Comparison of ENCODE assay signal across 19 cellular contexts in the genomic region with DNA sequence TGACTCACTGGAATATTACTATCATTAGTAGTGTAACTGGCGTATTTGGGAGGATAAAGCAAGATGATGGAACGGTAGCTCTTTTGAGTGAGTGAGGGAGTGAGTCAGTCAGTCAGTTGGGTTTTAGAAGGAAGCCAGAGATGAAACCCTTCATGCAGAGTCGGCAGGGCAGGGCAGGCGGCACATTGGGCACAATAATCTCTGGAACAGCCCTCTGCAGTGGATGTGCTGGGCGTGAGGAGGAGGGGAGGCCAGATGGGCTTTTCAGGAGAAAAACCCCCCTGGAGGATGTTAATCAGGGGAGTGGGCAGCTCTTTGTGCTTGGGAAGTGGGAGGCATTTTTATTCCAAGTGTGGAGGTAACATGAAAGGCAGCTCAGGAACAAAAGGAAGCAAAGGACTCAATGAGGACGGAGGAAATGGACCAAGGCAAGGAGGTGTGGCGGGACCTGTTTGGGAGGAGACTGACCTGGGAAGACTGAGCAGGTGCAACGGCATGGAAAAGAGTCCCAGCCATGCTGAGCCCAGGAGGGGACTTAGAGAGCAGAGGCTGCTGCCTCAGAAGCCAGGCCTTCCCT.
A peak's percentile ranks its signal among the peaks of the same experiment; 100 is the strongest.
DNase-seq lines count a peak whose midpoint lies in the region; ATAC-seq and TF ChIP-seq lines count a peak whose summit lies in the region.
"Had no signal": no experiment of that assay in that cellular context is flagged by ENCODE, and none has a peak within 500 bp of the region (broad histone marks: within the 10 kb centered on the region; RNA-seq: fewer than 3 reads in every experiment).

No MANE protein-coding gene starts in this region.

- intact Hi-C loops in activated naive CD4-positive, alpha-beta T cell treated with anti-CD3 and anti-CD28 coated beads for 36 hours (cut with micrococcal nuclease), result no loop called here
- intact Hi-C loops in sciatic nerve (cut with DNase I), result no loop called here

- H3K27ac Mint-ChIP-seq in GM23338, result peak overlapping the region; percentile 89
- H3K27ac Mint-ChIP-seq in neural crest cell (ENCODE audit: unreplicated experiment), result peak overlapping the region; percentile 1
- no peak overlapping the region for H3K27ac Mint-ChIP-seq in activated naive CD4-positive, alpha-beta T cell treated with anti-CD3 and anti-CD28 coated beads for 36 hours
- H3K27ac Mint-ChIP-seq: activated naive CD8-positive, alpha-beta T cell; T-helper 2 cell treated with Interferon-gamma antibody and Interleukin-4, amounts not matched to agents 5 μg/mL and 100 μg/mL, for 36 hours had no signal

- peaks cover 42% of the 10 kb centered on the region for H3K4me1 ChIP-seq in GM23338 (ENCODE audit: insufficient read depth)
- H3K4me1 ChIP-seq: parathyroid adenoma had no signal

- H3K36me3 ChIP-seq in GM23338 (ENCODE audit: insufficient read depth), result no peaks in the 10 kb centered on the region
- H3K36me3 ChIP-seq: heart right ventricle, left lung had no signal

- H3K27me3 Mint-ChIP-seq in GM23338 (ENCODE audit: insufficient read depth, low read depth, poor library complexity) (peaks cover 11% of the 10 kb centered on the region), neural crest cell (ENCODE audit: low read depth) (peaks cover 10% of the 10 kb centered on the region)
- H3K27me3 Mint-ChIP-seq in activated naive CD4-positive, alpha-beta T cell treated with anti-CD3 and anti-CD28 coated beads for 36 hours (ENCODE audit: low read depth), result peaks cover 3% of the 10 kb centered on the region
- H3K27me3 Mint-ChIP-seq: activated naive CD8-positive, alpha-beta T cell had no signal

- ATAC-seq in GM23338 (peak; percentile 96), sciatic nerve (no peak), HG03432 (IDR thresholded peaks at IDR 0.05; ENCODE audit: unreplicated experiment) (no peak)
- ATAC-seq: body of pancreas, heart right ventricle, left lung had no signal

- no peaks in the 10 kb centered on the region for H3K27me3 ChIP-seq in GM23338 (ENCODE audit: insufficient read depth)
- H3K27me3 ChIP-seq: body of pancreas, heart right ventricle, left lung had no signal

- peak overlapping the region; percentile 94 for H3K27ac ChIP-seq in GM23338 (ENCODE audit: low read depth)
- H3K27ac ChIP-seq: body of pancreas, heart right ventricle, left lung, parathyroid adenoma, skin epidermis had no signal

- CTCF ChIA-PET in activated naive CD4-positive, alpha-beta T cell treated with anti-CD3 and anti-CD28 coated beads for 36 hours (lab: Charles Lee), result no interaction called here

- peaks cover 57% of the 10 kb centered on the region for H3K4me1 Mint-ChIP-seq in GM23338
- H3K4me1 Mint-ChIP-seq in neural crest cell, result peaks cover 21% of the 10 kb centered on the region
- H3K4me1 Mint-ChIP-seq in activated naive CD4-positive, alpha-beta T cell treated with anti-CD3 and anti-CD28 coated beads for 36 hours (ENCODE audit: low read depth), result peaks cover 19% of the 10 kb centered on the region

- TF ChIP-seq CTCF in GM23338 (conservative IDR thresholded peaks at IDR 0.05; ENCODE audit: low read depth in 2 of 2), result no peak
- no peak for TF ChIP-seq CTCF in epithelial cell of esophagus (IDR thresholded peaks at IDR 0.05; ENCODE audit: insufficient read depth, low read depth, low read length, missing control alignments)
- TF ChIP-seq CTCF in neural crest cell (conservative IDR thresholded peaks at IDR 0.05), result no peak

- DNase-seq in GM23338 (ENCODE audit: low spot score) (peak; percentile 97), NCI-H226 (peak; percentile 51), epithelial cell of esophagus (ENCODE audit: low read depth) (peak; percentile 62), neural crest cell (ENCODE audit: low read depth, low spot score) (no peak), sciatic nerve (ENCODE audit: low spot score) (no peak)
- no peak for DNase-seq in activated naive CD4-positive, alpha-beta T cell treated with anti-CD3 and anti-CD28 coated beads for 36 hours
- no peak for DNase-seq in stimulated activated CD4-positive, alpha-beta T cell treated with anti-CD3 and anti-CD28 coated beads, Interleukin-2, amount 100 ng/mL, for 48 hours
- DNase-seq: activated T-cell treated with anti-CD3 and anti-CD28 coated beads for 4 hours; body of pancreas; cortex of kidney; heart right ventricle; left lung; SIG-M5; stimulated activated CD4-positive, alpha-beta T cell treated with anti-CD3 and anti-CD28 coated beads, Interleukin-4, amount 100 ng/mL, for 4 hours had no signal

- H3K4me2 ChIP-seq in GM23338, result peak overlapping the region; percentile 71

- no peaks in the 10 kb centered on the region for H3K79me2 ChIP-seq in GM23338 (replicated peaks; ENCODE audit: insufficient read depth)

- peak overlapping the region; percentile 40 for H3K4me3 Mint-ChIP-seq in GM23338
- H3K4me3 Mint-ChIP-seq in neural crest cell, result no peak overlapping the region
- H3K4me3 Mint-ChIP-seq in activated naive CD4-positive, alpha-beta T cell treated with anti-CD3 and anti-CD28 coated beads for 36 hours, result no peak overlapping the region
- H3K4me3 Mint-ChIP-seq: activated naive CD8-positive, alpha-beta T cell; T-helper 2 cell treated with Interferon-gamma antibody and Interleukin-4, amounts not matched to agents 5 μg/mL and 100 μg/mL, for 36 hours had no signal

- H3F3A ChIP-seq in GM23338 (replicated peaks; ENCODE audit: low read depth), result peaks cover 14% of the 10 kb centered on the region

- no peak overlapping the region for H2AFZ ChIP-seq in GM23338
- H2AFZ ChIP-seq: parathyroid adenoma had no signal

- H4K20me1 ChIP-seq in GM23338 (replicated peaks; ENCODE audit: insufficient read depth), result no peaks in the 10 kb centered on the region

- no peaks in the 10 kb centered on the region; the same call in 2 of the 3 replicates for H3K36me3 Mint-ChIP-seq in GM23338 (ENCODE audit: low read depth)
- no peaks in the 10 kb centered on the region for H3K36me3 Mint-ChIP-seq in neural crest cell (ENCODE audit: low read depth)
- no peaks in the 10 kb centered on the region for H3K36me3 Mint-ChIP-seq in activated naive CD4-positive, alpha-beta T cell treated with anti-CD3 and anti-CD28 coated beads for 36 hours (ENCODE audit: low read depth)

- peaks cover 8% of the 10 kb centered on the region for H3K9me2 ChIP-seq in GM23338 (ENCODE audit: insufficient read depth)

- no peaks in the 10 kb centered on the region for H3K9me3 Mint-ChIP-seq in GM23338
- H3K9me3 Mint-ChIP-seq in neural crest cell, result no peaks in the 10 kb centered on the region
- H3K9me3 Mint-ChIP-seq in activated naive CD4-positive, alpha-beta T cell treated with anti-CD3 and anti-CD28 coated beads for 36 hours, result no peaks in the 10 kb centered on the region
- H3K9me3 Mint-ChIP-seq: T-helper 2 cell treated with Interferon-gamma antibody and Interleukin-4, amounts not matched to agents 5 μg/mL and 100 μg/mL, for 36 hours had no signal

- peak overlapping the region; percentile 21 for H3K4me3 ChIP-seq in GM23338
- no peak overlapping the region for H3K4me3 ChIP-seq in epithelial cell of esophagus (ENCODE audit: low read length)
- H3K4me3 ChIP-seq: body of pancreas, heart right ventricle, left lung, skin epidermis had no signal

TF ChIP-seq in GM23338, 12 proteins besides CTCF, POLR2A, EP300 and RAD21 (continues in another document):
- TF ChIP-seq ZNF114 (CRISPR knock-in tag; IDR thresholded peaks at IDR 0.05) (peak; percentile 71; the same call in 1 of the 2 replicates), CREB1 (CRISPR knock-in tag; IDR thresholded peaks at IDR 0.05; ENCODE audit: low read depth) (no peak; the same call in 1 of the 2 replicates), NANOG (IDR thresholded peaks at IDR 0.05; ENCODE audit: borderline replicate concordance) (peak; percentile 97), ZNF331 (CRISPR knock-in tag; IDR thresholded peaks at IDR 0.05; ENCODE audit: low read depth) (no peak), EZH2phosphoT487 (IDR thresholded peaks at IDR 0.05; ENCODE audit: unreplicated experiment) (no peak), EZH2 (IDR thresholded peaks at IDR 0.05; ENCODE audit: low read depth, unreplicated experiment) (no peak), STAT1 (IDR thresholded peaks at IDR 0.05; ENCODE audit: unreplicated experiment) (no peak)
- TF ChIP-seq, protein P1, sequence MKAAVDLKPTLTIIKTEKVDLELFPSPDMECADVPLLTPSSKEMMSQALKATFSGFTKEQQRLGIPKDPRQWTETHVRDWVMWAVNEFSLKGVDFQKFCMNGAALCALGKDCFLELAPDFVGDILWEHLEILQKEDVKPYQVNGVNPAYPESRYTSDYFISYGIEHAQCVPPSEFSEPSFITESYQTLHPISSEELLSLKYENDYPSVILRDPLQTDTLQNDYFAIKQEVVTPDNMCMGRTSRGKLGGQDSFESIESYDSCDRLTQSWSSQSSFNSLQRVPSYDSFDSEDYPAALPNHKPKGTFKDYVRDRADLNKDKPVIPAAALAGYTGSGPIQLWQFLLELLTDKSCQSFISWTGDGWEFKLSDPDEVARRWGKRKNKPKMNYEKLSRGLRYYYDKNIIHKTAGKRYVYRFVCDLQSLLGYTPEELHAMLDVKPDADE (IDR thresholded peaks at IDR 0.05), result peak; percentile 79
- TF ChIP-seq, protein P2, sequence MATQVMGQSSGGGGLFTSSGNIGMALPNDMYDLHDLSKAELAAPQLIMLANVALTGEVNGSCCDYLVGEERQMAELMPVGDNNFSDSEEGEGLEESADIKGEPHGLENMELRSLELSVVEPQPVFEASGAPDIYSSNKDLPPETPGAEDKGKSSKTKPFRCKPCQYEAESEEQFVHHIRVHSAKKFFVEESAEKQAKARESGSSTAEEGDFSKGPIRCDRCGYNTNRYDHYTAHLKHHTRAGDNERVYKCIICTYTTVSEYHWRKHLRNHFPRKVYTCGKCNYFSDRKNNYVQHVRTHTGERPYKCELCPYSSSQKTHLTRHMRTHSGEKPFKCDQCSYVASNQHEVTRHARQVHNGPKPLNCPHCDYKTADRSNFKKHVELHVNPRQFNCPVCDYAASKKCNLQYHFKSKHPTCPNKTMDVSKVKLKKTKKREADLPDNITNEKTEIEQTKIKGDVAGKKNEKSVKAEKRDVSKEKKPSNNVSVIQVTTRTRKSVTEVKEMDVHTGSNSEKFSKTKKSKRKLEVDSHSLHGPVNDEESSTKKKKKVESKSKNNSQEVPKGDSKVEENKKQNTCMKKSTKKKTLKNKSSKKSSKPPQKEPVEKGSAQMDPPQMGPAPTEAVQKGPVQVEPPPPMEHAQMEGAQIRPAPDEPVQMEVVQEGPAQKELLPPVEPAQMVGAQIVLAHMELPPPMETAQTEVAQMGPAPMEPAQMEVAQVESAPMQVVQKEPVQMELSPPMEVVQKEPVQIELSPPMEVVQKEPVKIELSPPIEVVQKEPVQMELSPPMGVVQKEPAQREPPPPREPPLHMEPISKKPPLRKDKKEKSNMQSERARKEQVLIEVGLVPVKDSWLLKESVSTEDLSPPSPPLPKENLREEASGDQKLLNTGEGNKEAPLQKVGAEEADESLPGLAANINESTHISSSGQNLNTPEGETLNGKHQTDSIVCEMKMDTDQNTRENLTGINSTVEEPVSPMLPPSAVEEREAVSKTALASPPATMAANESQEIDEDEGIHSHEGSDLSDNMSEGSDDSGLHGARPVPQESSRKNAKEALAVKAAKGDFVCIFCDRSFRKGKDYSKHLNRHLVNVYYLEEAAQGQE (IDR thresholded peaks at IDR 0.05; ENCODE audit: unreplicated experiment), result no peak

Comparison
In these comparisons a context has a peak if more than half of its experiments do, and no peak if none do; other contexts are left out.
1. DNase-seq: peak in GM23338 (single experiment), NCI-H226 (single experiment) and epithelial cell of esophagus (single experiment); none in neural crest cell (single experiment), activated naive CD4-positive, alpha-beta T cell treated with anti-CD3 and anti-CD28 coated beads for 36 hours (single experiment), sciatic nerve (single experiment) and stimulated activated CD4-positive, alpha-beta T cell treated with anti-CD3 and anti-CD28 coated beads, Interleukin-2, amount 100 ng/mL, for 48 hours (0 of 2).